ENCODE assay signal across 23 cellular contexts in genomic region chr2:128537646-128538045, GRCh38.
DNase-seq lines count a peak whose midpoint lies in the region; ATAC-seq and TF ChIP-seq lines count a peak whose summit lies in the region.
"Had no signal": no experiment of that assay in that cellular context is flagged by ENCODE, and none has a peak within 500 bp of the region (broad histone marks: within the 10 kb centered on the region; RNA-seq: fewer than 3 reads in every experiment).

No MANE protein-coding gene starts in this region.

- H3K79me1 ChIP-seq in mesendoderm (ENCODE audit: low read length): no peaks in the 10 kb centered on the region

- peak overlapping the region; percentile 24 for H3K4ac ChIP-seq in mesendoderm (ENCODE audit: low read depth, low read length)

- peak overlapping the region in 2 of 11 experiments; percentile 40 to 47; a peak in 3 of 22 replicates for H3K27ac ChIP-seq in BLaER1 treated with 17β-estradiol and CSF1 and Interleukin-3, amounts not matched to agents 10 nM and 100 nM
- H3K27ac ChIP-seq in KOPT-K1 (ENCODE audit: low read depth, low read length, poor library complexity, severe bottlenecking): peak overlapping the region; percentile 77
- peak overlapping the region; percentile 42 for H3K27ac ChIP-seq in mesendoderm (ENCODE audit: low read depth, low read length)
- H3K27ac ChIP-seq in esophagus muscularis mucosa (replicated peaks in 1 of 4): no peak overlapping the region
- H3K27ac ChIP-seq: A549, cardiac muscle cell, heart right ventricle, RWPE1 had no signal

- H3K36me3 ChIP-seq in BLaER1 treated with 17β-estradiol and CSF1 and Interleukin-3, amounts not matched to agents 10 nM and 100 nM: no peaks in the 10 kb centered on the region
- no peaks in the 10 kb centered on the region for H3K36me3 ChIP-seq in KOPT-K1 (ENCODE audit: insufficient read depth, low read length)
- no peaks in the 10 kb centered on the region for H3K36me3 ChIP-seq in mesendoderm (ENCODE audit: control insufficient read depth, insufficient read depth, low read length)
- no peaks in the 10 kb centered on the region for H3K36me3 ChIP-seq in esophagus muscularis mucosa
- H3K36me3 ChIP-seq: cardiac muscle cell, heart right ventricle, left lung had no signal

- peaks cover 15% of the 10 kb centered on the region for H3K4me1 Mint-ChIP-seq in brain

- H3K36me3 Mint-ChIP-seq in brain: no peaks in the 10 kb centered on the region
- H3K36me3 Mint-ChIP-seq: natural killer cell treated with Interleukin-12 subunit alpha and Interleukin-12 subunit beta and Interleukin-15 and Interleukin-18, amount 100 ng/mL, for 72 hours; WTC11 had no signal

- TF ChIP-seq CTCF in brain (conservative IDR thresholded peaks at IDR 0.05) (no peak), esophagus muscularis mucosa (IDR thresholded peaks at IDR 0.05) (no peak)

- H3K4me3 Mint-ChIP-seq in brain: no peak overlapping the region
- H3K4me3 Mint-ChIP-seq: activated naive CD8-positive, alpha-beta T cell treated with anti-CD3 and anti-CD28 coated beads, Interleukin-2, amount 50 U/mL, for 24 hours; natural killer cell treated with Interleukin-12 subunit alpha and Interleukin-12 subunit beta and Interleukin-15 and Interleukin-18, amount 100 ng/mL, for 72 hours; WTC11 had no signal

- H3K27ac Mint-ChIP-seq in brain: peak overlapping the region in 3 of 5 experiments; percentile 79 to 92 (median 89)
- H3K27ac Mint-ChIP-seq: activated naive CD8-positive, alpha-beta T cell treated with anti-CD3 and anti-CD28 coated beads, Interleukin-2, amount 50 U/mL, for 24 hours; natural killer cell treated with Interleukin-12 subunit alpha and Interleukin-12 subunit beta and Interleukin-15 and Interleukin-18, amount 100 ng/mL, for 72 hours; T-helper 2 cell treated with Interferon-gamma antibody and Interleukin-4, amounts not matched to agents 5 μg/mL and 100 μg/mL, for 36 hours had no signal

- no peak overlapping the region for H2BK120ac ChIP-seq in mesendoderm (ENCODE audit: low read depth, low read length)

- H3K4me1 ChIP-seq in BLaER1 treated with 17β-estradiol and CSF1 and Interleukin-3, amounts not matched to agents 10 nM and 100 nM: peaks cover 0 to 16% (median 12%) of the 10 kb centered on the region in 10 experiments; a peak in 16 of 20 replicates
- H3K4me1 ChIP-seq in mesendoderm (ENCODE audit: control insufficient read depth, low read depth, low read length): peaks cover 8% of the 10 kb centered on the region
- no peaks in the 10 kb centered on the region for H3K4me1 ChIP-seq in esophagus muscularis mucosa
- H3K4me1 ChIP-seq: A549, left lung had no signal

- no peak overlapping the region for H2BK5ac ChIP-seq in mesendoderm (ENCODE audit: low read length)

- H3K9me3 Mint-ChIP-seq in brain: peaks cover 0 to 8% (median 7%) of the 10 kb centered on the region in 5 experiments
- H3K9me3 Mint-ChIP-seq: activated naive CD8-positive, alpha-beta T cell treated with anti-CD3 and anti-CD28 coated beads, Interleukin-2, amount 50 U/mL, for 24 hours; natural killer cell treated with Interleukin-12 subunit alpha and Interleukin-12 subunit beta and Interleukin-15 and Interleukin-18, amount 100 ng/mL, for 72 hours; T-helper 2 cell treated with Interferon-gamma antibody and Interleukin-4, amounts not matched to agents 5 μg/mL and 100 μg/mL, for 36 hours had no signal

- H3K4me2 ChIP-seq in BLaER1 treated with 17β-estradiol and CSF1 and Interleukin-3, amounts not matched to agents 10 nM and 100 nM: peak overlapping the region; percentile 11 to 73 (median 58); a peak in 19 of 22 replicates
- no peak overlapping the region for H3K4me2 ChIP-seq in mesendoderm (ENCODE audit: low read length)
- H3K4me2 ChIP-seq: A549 had no signal

- H3K9ac ChIP-seq in BLaER1 treated with 17β-estradiol and CSF1 and Interleukin-3, amounts not matched to agents 10 nM and 100 nM: 0 out of 22 replicates have a peak overlapping the region, but pooled peaks of 1 of the 11 experiments have one; percentile 19
- peak overlapping the region; percentile 7 for H3K9ac ChIP-seq in mesendoderm (ENCODE audit: low read length)

- no peak overlapping the region for H3K23ac ChIP-seq in mesendoderm (ENCODE audit: low read length)

- no peak for TF ChIP-seq POLR2A in esophagus muscularis mucosa (IDR thresholded peaks at IDR 0.05; ENCODE audit: low read depth)

- no peaks in the 10 kb centered on the region for H3K27me3 Mint-ChIP-seq in brain

- intact Hi-C loops in esophagus muscularis mucosa (cut with DNase I): no loop called here

- peak overlapping the region; percentile 71 for H3K56ac ChIP-seq in mesendoderm (ENCODE audit: low read length)

- DNase-seq in mesendoderm (no peak), esophagus muscularis mucosa (ENCODE audit: extremely low spot score) (no peak), NCI-H446 (lab: John Stamatoyannopoulos, UW) (no peak)
- DNase-seq: activated CD4-positive, alpha-beta T cell treated with anti-CD3 and anti-CD28 coated beads, Interleukin-2, amount 50 U/mL, for 4 hours; activated CD8-positive, alpha-beta memory T cell treated with anti-CD3 and anti-CD28 coated beads, Interleukin-2, amount 50 U/mL, for 48 hours; activated effector memory CD4-positive, alpha-beta T cell treated with anti-CD3 and anti-CD28 coated beads, Interleukin-2, amount 50 U/mL, for 16 hours; heart right ventricle; NCI-H1417 treated with DMSO at 0.1 percent for 48 hours; NCI-H524 treated with DMSO at 0.1 percent for 48 hours; posterior cingulate gyrus had no signal

- peak overlapping the region; percentile 25 for H3K18ac ChIP-seq in mesendoderm (ENCODE audit: low read length)

- H3K79me2 ChIP-seq in mesendoderm (ENCODE audit: control insufficient read depth, insufficient read depth, low read length): no peaks in the 10 kb centered on the region

- H4K20me1 ChIP-seq in BLaER1 treated with 17β-estradiol and CSF1 and Interleukin-3, amounts not matched to agents 10 nM and 100 nM: no peaks in the 10 kb centered on the region

- H2BK15ac ChIP-seq in mesendoderm (replicated peaks; ENCODE audit: low read depth): no peak overlapping the region

- H3K4me3 ChIP-seq in BLaER1 treated with 17β-estradiol and CSF1 and Interleukin-3, amounts not matched to agents 10 nM and 100 nM: no peak overlapping the region
- H3K4me3 ChIP-seq in mesendoderm (ENCODE audit: low read length): no peak overlapping the region
- H3K4me3 ChIP-seq in esophagus muscularis mucosa: no peak overlapping the region
- H3K4me3 ChIP-seq: A549, cardiac muscle cell, heart right ventricle, left lung had no signal

- H4K5ac ChIP-seq in mesendoderm (ENCODE audit: low read length): no peak overlapping the region

- ATAC-seq in GM18502 (IDR thresholded peaks at IDR 0.05; ENCODE audit: poor library complexity, unreplicated experiment): no peak
- no peak for ATAC-seq in GM21360 (IDR thresholded peaks at IDR 0.05; ENCODE audit: unreplicated experiment)
- ATAC-seq: heart right ventricle had no signal

- H3K27me3 ChIP-seq in BLaER1 treated with 17β-estradiol and CSF1 and Interleukin-3, amounts not matched to agents 10 nM and 100 nM: no peaks in the 10 kb centered on the region
- no peaks in the 10 kb centered on the region for H3K27me3 ChIP-seq in mesendoderm (ENCODE audit: insufficient read depth, low read length, poor library complexity)
- peaks cover 0 to 4% (median 0%) of the 10 kb centered on the region in 4 donors for H3K27me3 ChIP-seq in esophagus muscularis mucosa
- H3K27me3 ChIP-seq: cardiac muscle cell, heart right ventricle, left lung had no signal

- TF ChIP-seq EP300 in esophagus muscularis mucosa (IDR thresholded peaks at IDR 0.05): no peak

- H3K9me3 ChIP-seq in BLaER1 treated with 17β-estradiol and CSF1 and Interleukin-3, amounts not matched to agents 10 nM and 100 nM (replicated peaks in 1 of 11): no peaks in the 10 kb centered on the region
- no peaks in the 10 kb centered on the region for H3K9me3 ChIP-seq in KOPT-K1 (ENCODE audit: insufficient read depth, low read length, poor library complexity, severe bottlenecking)
- no peaks in the 10 kb centered on the region for H3K9me3 ChIP-seq in esophagus muscularis mucosa
- H3K9me3 ChIP-seq: A549, heart right ventricle, left lung had no signal

- no peak overlapping the region for H2AK5ac ChIP-seq in mesendoderm (ENCODE audit: low read length)

- no peak overlapping the region for H4K8ac ChIP-seq in mesendoderm (ENCODE audit: low read depth, low read length)

Comparison
In these comparisons a context has a peak if more than half of its experiments do, and no peak if none do; other contexts are left out.
1. H3K27ac ChIP-seq: peak in KOPT-K1 (single experiment) and mesendoderm (single experiment); none in esophagus muscularis mucosa (0 of 4).